ENCODE assay signal across 1 cellular context in the genomic region with DNA sequence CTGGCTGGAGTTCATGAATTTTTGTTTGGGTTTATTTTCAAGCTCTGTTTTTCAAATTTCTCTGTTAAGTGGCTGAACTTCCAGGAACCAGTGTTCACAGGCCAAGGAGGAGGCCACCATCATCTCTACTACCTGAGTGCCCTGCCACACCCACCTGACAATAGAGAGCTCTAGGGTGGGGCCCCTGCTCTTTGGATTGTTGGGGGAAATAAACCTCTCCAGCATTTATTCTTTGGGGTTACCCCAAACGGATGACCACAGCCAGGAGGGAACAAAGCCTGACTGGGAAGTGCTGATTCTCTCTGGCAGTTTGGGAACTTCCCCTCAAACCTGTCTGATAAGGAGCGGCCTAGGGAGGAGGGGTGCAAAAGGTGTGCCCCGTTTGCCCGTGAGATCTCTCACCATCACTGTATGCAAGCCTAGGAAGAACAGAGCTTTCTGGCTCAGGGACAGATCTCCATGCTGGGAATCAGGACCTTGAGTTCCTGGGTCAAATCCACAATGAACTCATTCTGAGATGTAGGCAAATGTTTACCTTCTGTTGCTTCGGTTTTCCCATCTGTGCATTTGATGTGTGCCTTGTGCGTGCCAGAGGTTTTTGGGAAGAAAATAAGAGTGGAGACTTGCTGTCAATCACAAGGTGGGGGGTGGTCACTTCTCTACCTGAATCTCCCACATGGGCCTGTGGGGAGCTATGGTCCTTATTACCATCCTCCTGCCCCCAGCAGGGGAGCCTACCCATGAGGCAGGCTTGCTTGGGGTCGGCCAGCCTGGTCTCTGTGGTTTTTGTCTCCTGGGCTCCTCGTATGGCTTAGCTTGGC.
TF ChIP-seq lines count a peak whose summit lies in the region.

No MANE protein-coding gene starts in this region.

TF ChIP-seq in WTC11, 78 proteins besides CTCF, POLR2A, EP300 and RAD21:
- TF ChIP-seq, protein P1, sequence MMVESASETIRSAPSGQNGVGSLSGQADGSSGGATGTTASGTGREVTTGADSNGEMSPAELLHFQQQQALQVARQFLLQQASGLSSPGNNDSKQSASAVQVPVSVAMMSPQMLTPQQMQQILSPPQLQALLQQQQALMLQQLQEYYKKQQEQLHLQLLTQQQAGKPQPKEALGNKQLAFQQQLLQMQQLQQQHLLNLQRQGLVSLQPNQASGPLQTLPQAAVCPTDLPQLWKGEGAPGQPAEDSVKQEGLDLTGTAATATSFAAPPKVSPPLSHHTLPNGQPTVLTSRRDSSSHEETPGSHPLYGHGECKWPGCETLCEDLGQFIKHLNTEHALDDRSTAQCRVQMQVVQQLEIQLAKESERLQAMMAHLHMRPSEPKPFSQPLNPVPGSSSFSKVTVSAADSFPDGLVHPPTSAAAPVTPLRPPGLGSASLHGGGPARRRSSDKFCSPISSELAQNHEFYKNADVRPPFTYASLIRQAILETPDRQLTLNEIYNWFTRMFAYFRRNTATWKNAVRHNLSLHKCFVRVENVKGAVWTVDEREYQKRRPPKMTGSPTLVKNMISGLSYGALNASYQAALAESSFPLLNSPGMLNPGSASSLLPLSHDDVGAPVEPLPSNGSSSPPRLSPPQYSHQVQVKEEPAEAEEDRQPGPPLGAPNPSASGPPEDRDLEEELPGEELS (CRISPR knock-in tag; IDR thresholded peaks at IDR 0.05): no peak
- TF ChIP-seq GTF2I (CRISPR knock-in tag; conservative IDR thresholded peaks at IDR 0.05) (no peak), ZNF416 (CRISPR knock-in tag; IDR thresholded peaks at IDR 0.05) (no peak), OVOL2 (CRISPR knock-in tag; IDR thresholded peaks at IDR 0.05; ENCODE audit: borderline replicate concordance) (no peak), SP1 (CRISPR knock-in tag; conservative IDR thresholded peaks at IDR 0.05) (no peak), NR2C2 (CRISPR knock-in tag; IDR thresholded peaks at IDR 0.05) (no peak), TCF7 (CRISPR knock-in tag; IDR thresholded peaks at IDR 0.05; ENCODE audit: low read depth) (no peak), ZNF232 (CRISPR knock-in tag; IDR thresholded peaks at IDR 0.05) (no peak), EMX1 (CRISPR knock-in tag; IDR thresholded peaks at IDR 0.05) (no peak), JAZF1 (CRISPR knock-in tag; IDR thresholded peaks at IDR 0.05) (no peak)
- TF ChIP-seq, protein P2, sequence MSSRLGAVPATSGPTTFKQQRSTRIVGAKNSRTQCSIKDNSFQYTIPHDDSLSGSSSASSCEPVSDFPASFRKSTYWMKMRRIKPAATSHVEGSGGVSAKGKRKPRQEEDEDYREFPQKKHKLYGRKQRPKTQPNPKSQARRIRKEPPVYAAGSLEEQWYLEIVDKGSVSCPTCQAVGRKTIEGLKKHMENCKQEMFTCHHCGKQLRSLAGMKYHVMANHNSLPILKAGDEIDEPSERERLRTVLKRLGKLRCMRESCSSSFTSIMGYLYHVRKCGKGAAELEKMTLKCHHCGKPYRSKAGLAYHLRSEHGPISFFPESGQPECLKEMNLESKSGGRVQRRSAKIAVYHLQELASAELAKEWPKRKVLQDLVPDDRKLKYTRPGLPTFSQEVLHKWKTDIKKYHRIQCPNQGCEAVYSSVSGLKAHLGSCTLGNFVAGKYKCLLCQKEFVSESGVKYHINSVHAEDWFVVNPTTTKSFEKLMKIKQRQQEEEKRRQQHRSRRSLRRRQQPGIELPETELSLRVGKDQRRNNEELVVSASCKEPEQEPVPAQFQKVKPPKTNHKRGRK (CRISPR knock-in tag; IDR thresholded peaks at IDR 0.05; ENCODE audit: borderline replicate concordance): no peak
- TF ChIP-seq, protein P3, sequence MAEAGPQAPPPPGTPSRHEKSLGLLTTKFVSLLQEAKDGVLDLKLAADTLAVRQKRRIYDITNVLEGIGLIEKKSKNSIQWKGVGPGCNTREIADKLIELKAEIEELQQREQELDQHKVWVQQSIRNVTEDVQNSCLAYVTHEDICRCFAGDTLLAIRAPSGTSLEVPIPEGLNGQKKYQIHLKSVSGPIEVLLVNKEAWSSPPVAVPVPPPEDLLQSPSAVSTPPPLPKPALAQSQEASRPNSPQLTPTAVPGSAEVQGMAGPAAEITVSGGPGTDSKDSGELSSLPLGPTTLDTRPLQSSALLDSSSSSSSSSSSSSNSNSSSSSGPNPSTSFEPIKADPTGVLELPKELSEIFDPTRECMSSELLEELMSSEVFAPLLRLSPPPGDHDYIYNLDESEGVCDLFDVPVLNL (CRISPR knock-in tag; IDR thresholded peaks at IDR 0.05; ENCODE audit: borderline replicate concordance, low read depth): no peak
- TF ChIP-seq, protein P4, sequence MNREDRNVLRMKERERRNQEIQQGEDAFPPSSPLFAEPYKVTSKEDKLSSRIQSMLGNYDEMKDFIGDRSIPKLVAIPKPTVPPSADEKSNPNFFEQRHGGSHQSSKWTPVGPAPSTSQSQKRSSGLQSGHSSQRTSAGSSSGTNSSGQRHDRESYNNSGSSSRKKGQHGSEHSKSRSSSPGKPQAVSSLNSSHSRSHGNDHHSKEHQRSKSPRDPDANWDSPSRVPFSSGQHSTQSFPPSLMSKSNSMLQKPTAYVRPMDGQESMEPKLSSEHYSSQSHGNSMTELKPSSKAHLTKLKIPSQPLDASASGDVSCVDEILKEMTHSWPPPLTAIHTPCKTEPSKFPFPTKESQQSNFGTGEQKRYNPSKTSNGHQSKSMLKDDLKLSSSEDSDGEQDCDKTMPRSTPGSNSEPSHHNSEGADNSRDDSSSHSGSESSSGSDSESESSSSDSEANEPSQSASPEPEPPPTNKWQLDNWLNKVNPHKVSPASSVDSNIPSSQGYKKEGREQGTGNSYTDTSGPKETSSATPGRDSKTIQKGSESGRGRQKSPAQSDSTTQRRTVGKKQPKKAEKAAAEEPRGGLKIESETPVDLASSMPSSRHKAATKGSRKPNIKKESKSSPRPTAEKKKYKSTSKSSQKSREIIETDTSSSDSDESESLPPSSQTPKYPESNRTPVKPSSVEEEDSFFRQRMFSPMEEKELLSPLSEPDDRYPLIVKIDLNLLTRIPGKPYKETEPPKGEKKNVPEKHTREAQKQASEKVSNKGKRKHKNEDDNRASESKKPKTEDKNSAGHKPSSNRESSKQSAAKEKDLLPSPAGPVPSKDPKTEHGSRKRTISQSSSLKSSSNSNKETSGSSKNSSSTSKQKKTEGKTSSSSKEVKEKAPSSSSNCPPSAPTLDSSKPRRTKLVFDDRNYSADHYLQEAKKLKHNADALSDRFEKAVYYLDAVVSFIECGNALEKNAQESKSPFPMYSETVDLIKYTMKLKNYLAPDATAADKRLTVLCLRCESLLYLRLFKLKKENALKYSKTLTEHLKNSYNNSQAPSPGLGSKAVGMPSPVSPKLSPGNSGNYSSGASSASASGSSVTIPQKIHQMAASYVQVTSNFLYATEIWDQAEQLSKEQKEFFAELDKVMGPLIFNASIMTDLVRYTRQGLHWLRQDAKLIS (CRISPR knock-in tag; IDR thresholded peaks at IDR 0.05; ENCODE audit: borderline replicate concordance): no peak
- TF ChIP-seq, protein P5, sequence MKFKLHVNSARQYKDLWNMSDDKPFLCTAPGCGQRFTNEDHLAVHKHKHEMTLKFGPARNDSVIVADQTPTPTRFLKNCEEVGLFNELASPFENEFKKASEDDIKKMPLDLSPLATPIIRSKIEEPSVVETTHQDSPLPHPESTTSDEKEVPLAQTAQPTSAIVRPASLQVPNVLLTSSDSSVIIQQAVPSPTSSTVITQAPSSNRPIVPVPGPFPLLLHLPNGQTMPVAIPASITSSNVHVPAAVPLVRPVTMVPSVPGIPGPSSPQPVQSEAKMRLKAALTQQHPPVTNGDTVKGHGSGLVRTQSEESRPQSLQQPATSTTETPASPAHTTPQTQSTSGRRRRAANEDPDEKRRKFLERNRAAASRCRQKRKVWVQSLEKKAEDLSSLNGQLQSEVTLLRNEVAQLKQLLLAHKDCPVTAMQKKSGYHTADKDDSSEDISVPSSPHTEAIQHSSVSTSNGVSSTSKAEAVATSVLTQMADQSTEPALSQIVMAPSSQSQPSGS (CRISPR knock-in tag; IDR thresholded peaks at IDR 0.05; ENCODE audit: borderline replicate concordance, low read depth): no peak
- TF ChIP-seq, protein P6, sequence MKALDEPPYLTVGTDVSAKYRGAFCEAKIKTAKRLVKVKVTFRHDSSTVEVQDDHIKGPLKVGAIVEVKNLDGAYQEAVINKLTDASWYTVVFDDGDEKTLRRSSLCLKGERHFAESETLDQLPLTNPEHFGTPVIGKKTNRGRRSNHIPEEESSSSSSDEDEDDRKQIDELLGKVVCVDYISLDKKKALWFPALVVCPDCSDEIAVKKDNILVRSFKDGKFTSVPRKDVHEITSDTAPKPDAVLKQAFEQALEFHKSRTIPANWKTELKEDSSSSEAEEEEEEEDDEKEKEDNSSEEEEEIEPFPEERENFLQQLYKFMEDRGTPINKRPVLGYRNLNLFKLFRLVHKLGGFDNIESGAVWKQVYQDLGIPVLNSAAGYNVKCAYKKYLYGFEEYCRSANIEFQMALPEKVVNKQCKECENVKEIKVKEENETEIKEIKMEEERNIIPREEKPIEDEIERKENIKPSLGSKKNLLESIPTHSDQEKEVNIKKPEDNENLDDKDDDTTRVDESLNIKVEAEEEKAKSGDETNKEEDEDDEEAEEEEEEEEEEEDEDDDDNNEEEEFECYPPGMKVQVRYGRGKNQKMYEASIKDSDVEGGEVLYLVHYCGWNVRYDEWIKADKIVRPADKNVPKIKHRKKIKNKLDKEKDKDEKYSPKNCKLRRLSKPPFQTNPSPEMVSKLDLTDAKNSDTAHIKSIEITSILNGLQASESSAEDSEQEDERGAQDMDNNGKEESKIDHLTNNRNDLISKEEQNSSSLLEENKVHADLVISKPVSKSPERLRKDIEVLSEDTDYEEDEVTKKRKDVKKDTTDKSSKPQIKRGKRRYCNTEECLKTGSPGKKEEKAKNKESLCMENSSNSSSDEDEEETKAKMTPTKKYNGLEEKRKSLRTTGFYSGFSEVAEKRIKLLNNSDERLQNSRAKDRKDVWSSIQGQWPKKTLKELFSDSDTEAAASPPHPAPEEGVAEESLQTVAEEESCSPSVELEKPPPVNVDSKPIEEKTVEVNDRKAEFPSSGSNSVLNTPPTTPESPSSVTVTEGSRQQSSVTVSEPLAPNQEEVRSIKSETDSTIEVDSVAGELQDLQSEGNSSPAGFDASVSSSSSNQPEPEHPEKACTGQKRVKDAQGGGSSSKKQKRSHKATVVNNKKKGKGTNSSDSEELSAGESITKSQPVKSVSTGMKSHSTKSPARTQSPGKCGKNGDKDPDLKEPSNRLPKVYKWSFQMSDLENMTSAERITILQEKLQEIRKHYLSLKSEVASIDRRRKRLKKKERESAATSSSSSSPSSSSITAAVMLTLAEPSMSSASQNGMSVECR (CRISPR knock-in tag; IDR thresholded peaks at IDR 0.05; ENCODE audit: borderline replicate concordance): no peak
- TF ChIP-seq, protein P7, sequence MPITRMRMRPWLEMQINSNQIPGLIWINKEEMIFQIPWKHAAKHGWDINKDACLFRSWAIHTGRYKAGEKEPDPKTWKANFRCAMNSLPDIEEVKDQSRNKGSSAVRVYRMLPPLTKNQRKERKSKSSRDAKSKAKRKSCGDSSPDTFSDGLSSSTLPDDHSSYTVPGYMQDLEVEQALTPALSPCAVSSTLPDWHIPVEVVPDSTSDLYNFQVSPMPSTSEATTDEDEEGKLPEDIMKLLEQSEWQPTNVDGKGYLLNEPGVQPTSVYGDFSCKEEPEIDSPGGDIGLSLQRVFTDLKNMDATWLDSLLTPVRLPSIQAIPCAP (CRISPR knock-in tag; IDR thresholded peaks at IDR 0.05): no peak
- TF ChIP-seq, protein P8, sequence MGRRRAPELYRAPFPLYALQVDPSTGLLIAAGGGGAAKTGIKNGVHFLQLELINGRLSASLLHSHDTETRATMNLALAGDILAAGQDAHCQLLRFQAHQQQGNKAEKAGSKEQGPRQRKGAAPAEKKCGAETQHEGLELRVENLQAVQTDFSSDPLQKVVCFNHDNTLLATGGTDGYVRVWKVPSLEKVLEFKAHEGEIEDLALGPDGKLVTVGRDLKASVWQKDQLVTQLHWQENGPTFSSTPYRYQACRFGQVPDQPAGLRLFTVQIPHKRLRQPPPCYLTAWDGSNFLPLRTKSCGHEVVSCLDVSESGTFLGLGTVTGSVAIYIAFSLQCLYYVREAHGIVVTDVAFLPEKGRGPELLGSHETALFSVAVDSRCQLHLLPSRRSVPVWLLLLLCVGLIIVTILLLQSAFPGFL (CRISPR knock-in tag; IDR thresholded peaks at IDR 0.05; ENCODE audit: borderline replicate concordance): no peak
- TF ChIP-seq, protein P9, sequence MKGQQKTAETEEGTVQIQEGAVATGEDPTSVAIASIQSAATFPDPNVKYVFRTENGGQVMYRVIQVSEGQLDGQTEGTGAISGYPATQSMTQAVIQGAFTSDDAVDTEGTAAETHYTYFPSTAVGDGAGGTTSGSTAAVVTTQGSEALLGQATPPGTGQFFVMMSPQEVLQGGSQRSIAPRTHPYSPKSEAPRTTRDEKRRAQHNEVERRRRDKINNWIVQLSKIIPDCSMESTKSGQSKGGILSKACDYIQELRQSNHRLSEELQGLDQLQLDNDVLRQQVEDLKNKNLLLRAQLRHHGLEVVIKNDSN (CRISPR knock-in tag; IDR thresholded peaks at IDR 0.05): no peak
